Comparison of ENCODE assay signal across 18 cellular contexts in the genomic region with DNA sequence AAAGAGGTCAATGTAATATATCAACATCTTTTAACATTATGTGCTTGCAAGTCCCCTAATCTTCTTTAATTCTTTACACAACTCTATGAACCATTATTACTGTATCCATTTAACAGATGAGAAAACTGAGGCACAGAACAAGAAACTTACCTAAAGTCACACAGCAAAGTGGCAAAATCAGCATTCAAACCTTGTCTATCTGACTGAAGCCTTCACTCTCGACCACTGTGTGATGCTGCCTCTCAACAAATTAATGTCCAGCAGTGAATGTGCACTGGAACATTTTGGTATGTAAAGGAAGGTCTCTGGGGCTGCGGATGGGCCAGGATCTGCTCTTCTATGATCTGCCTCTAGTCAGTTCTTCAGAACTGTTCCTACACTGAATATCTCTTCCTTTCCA. TPM values are rescaled to one million over a fixed set of nuclear protein-coding genes. Genes with fewer than 3 reads are reported as not detected.
A peak's percentile ranks its signal among the peaks of the same experiment; 100 is the strongest.
DNase-seq lines count a peak whose midpoint lies in the region; ATAC-seq and TF ChIP-seq lines count a peak whose summit lies in the region.
"Had no signal": no experiment of that assay in that cellular context is flagged by ENCODE, and none has a peak within 500 bp of the region (broad histone marks: within the 10 kb centered on the region; RNA-seq: fewer than 3 reads in every experiment).

No MANE protein-coding gene starts in this region.

- CTCF ChIA-PET in AG04450 (lab: Charles Lee), result interaction anchor here (0.6 to 4.7 kb wide), 2 partner anchors 10 to 344 kb away, joined by 6 to 39 read pairs; no protein-coding TSS in a partner anchor
- CTCF ChIA-PET in SK-N-SH (lab: Yijun Ruan, JAX), result interaction anchor here (1.8 to 2.0 kb wide), 2 partner anchors 9 to 140 kb away, joined by 8 to 11 read pairs; no protein-coding TSS in a partner anchor

- H3K4me2 ChIP-seq in SK-N-SH (peak overlapping the region; percentile 64), osteoblast (ENCODE audit: insufficient read depth, low read length) (peak overlapping the region; percentile 71)

- H3K79me2 ChIP-seq in SK-N-SH (ENCODE audit: insufficient read depth) (peaks cover 7% of the 10 kb centered on the region; the same call in 1 of the 2 replicates), osteoblast (ENCODE audit: insufficient read depth, low read length) (peaks cover 8% of the 10 kb centered on the region)

- H4K20me1 ChIP-seq in SK-N-SH (ENCODE audit: insufficient read depth), result no peaks in the 10 kb centered on the region
- no peaks in the 10 kb centered on the region for H4K20me1 ChIP-seq in osteoblast (ENCODE audit: insufficient read depth, low read length)

- peak overlapping the region; percentile 23; the same call in 1 of the 2 replicates for H2AFZ ChIP-seq in SK-N-SH (ENCODE audit: low read depth)
- H2AFZ ChIP-seq in osteoblast (ENCODE audit: low read length), result peak overlapping the region; percentile 5

- peaks cover 24% of the 10 kb centered on the region for H3F3A ChIP-seq in SK-N-SH (replicated peaks; ENCODE audit: insufficient read depth)

- H3K4me1 ChIP-seq in SK-N-SH (ENCODE audit: control insufficient read depth in 1 of 2, insufficient read depth in 2 of 2, low read depth in 1 of 2, low read length in 1 of 2), result peaks cover 10 to 19% of the 10 kb centered on the region in 2 experiments; a peak in 3 of 4 replicates
- peaks cover 44% of the 10 kb centered on the region for H3K4me1 ChIP-seq in osteoblast (ENCODE audit: insufficient read depth, low read length)

- H3K36me3 ChIP-seq in SK-N-SH (replicated peaks in 1 of 2; ENCODE audit: control insufficient read depth in 1 of 2, insufficient read depth in 2 of 2, low read length in 1 of 2) (no peaks in the 10 kb centered on the region), osteoblast (ENCODE audit: insufficient read depth, low read length) (no peaks in the 10 kb centered on the region)
- H3K36me3 ChIP-seq: stomach had no signal

- TF ChIP-seq CTCF in AG04450 (IDR thresholded peaks at IDR 0.05; ENCODE audit: low read depth, low read length), result no peak
- peak; percentile 15; the same call in 1 of the 2 replicates for TF ChIP-seq CTCF in SK-N-SH (IDR thresholded peaks at IDR 0.05)
- TF ChIP-seq CTCF in osteoblast (IDR thresholded peaks at IDR 0.05; ENCODE audit: extremely low read depth, low read depth, low read length), result no peak

- H3K27ac ChIP-seq in AG04450 (ENCODE audit: low read depth, low read length) (peak overlapping the region; percentile 95), SK-N-SH (ENCODE audit: low read depth in 2 of 2, low read length in 1 of 2) (peak overlapping the region; percentile 67 to 81; a peak in 3 of 4 replicates), epithelial cell of prostate (peak overlapping the region; percentile 53), osteoblast (ENCODE audit: low read depth, low read length) (peak overlapping the region; percentile 78)
- H3K27ac ChIP-seq: HL-60 had no signal

- no peak for TF ChIP-seq RAD21 in SK-N-SH (IDR thresholded peaks at IDR 0.05; ENCODE audit: low read length)

- H3K9ac ChIP-seq in SK-N-SH, result peak overlapping the region; percentile 50

- H3K9me2 ChIP-seq in SK-N-SH, result no peaks in the 10 kb centered on the region

- H3K9me3 ChIP-seq in AG04450 (ENCODE audit: control insufficient read depth, insufficient read depth, low read length) (no peaks in the 10 kb centered on the region), SK-N-SH (no peaks in the 10 kb centered on the region), osteoblast (ENCODE audit: low read depth, low read length) (no peaks in the 10 kb centered on the region)
- H3K9me3 ChIP-seq: stomach had no signal

- DNase-seq in AG04450 (ENCODE audit: low read depth, low spot score) (no peak), SK-N-SH (no peak), epithelial cell of prostate (ENCODE audit: low read depth, low spot score) (no peak), osteoblast (ENCODE audit: insufficient read length, low spot score, missing footprints) (no peak), epidermal melanocyte (ENCODE audit: insufficient read length, low spot score) (no peak), iPS-NIHi11 (ENCODE audit: low spot score) (no peak), retina (no peak)
- DNase-seq: activated B cell treated with CpG ODN at 0.5 μM for 24 hours; activated gamma-delta T cell; COR-L47; effector CD8-positive, alpha-beta T cell; Karpas-422; NCI-H1436; NCI-H524; OCI-M1; stomach had no signal

- WGBS in SK-N-SH (ENCODE audit: low lambda C conversion rate), result 76% methylated on average over 2 of the region's 2 CpGs

- ATAC-seq in GM18520 (IDR thresholded peaks at IDR 0.05; ENCODE audit: unreplicated experiment), result no peak

- no peak for TF ChIP-seq EP300 in SK-N-SH (IDR thresholded peaks at IDR 0.05; ENCODE audit: borderline replicate concordance in 1 of 2, low read depth in 1 of 2, low read length in 1 of 2)

- POLR2A ChIA-PET in AG04450 (lab: Yijun Ruan, JAX), result no interaction called here
- POLR2A ChIA-PET in SK-N-SH (lab: Yijun Ruan, JAX), result interaction anchor here (1.0 kb wide), 1 partner anchor 43 kb away, joined by 3 read pairs; the partner anchor contains the start of gene DDIAS

- H3K27me3 ChIP-seq in AG04450 (ENCODE audit: control insufficient read depth, insufficient read depth, low read length) (no peaks in the 10 kb centered on the region), SK-N-SH (ENCODE audit: insufficient read depth) (no peaks in the 10 kb centered on the region), osteoblast (ENCODE audit: insufficient read depth, low read length) (no peaks in the 10 kb centered on the region)
- H3K27me3 ChIP-seq: stomach had no signal

- H3K4me3 ChIP-seq in AG04450 (ENCODE audit: low read depth, low read length) (peak overlapping the region; percentile 14), SK-N-SH (ENCODE audit: low read depth in 2 of 2, low read length in 1 of 2) (peak overlapping the region in 1 of 2 experiments; percentile 17; a peak in 1 of 4 replicates), osteoblast (ENCODE audit: insufficient read depth, low read length) (peak overlapping the region; percentile 19)
- H3K4me3 ChIP-seq: stomach had no signal

TF ChIP-seq in SK-N-SH, 30 proteins besides CTCF, POLR2A, EP300 and RAD21:
- no peak for TF ChIP-seq JUND (IDR thresholded peaks at IDR 0.05)
- TF ChIP-seq MEF2A (IDR thresholded peaks at IDR 0.05; ENCODE audit: borderline replicate concordance, low read depth), result no peak
- no peak for TF ChIP-seq USF1 (IDR thresholded peaks at IDR 0.05; ENCODE audit: borderline replicate concordance, low read depth)
- TF ChIP-seq TAF1 (IDR thresholded peaks at IDR 0.05; ENCODE audit: borderline replicate concordance, low read depth, low read length), result no peak
- no peak for TF ChIP-seq GABPA (IDR thresholded peaks at IDR 0.05; ENCODE audit: low read depth)
- no peak for TF ChIP-seq SMC3 (IDR thresholded peaks at IDR 0.05; ENCODE audit: low read depth, low read length)

RNA-seq across cellular contexts. Expression of gene PRCP, which starts 42.1 kb away (rescaled TPM):
- polyA plus RNA-seq in AG04450 (2011; rRNA removed) (128 and 157 TPM in 2 replicates), SK-N-SH (2012; rRNA removed) (65.0 and 91.7 TPM in 2 replicates)
- 32.4 and 53.9 TPM in 2 replicates for polyA minus RNA-seq in AG04450 (2011; rRNA and poly(A)+ RNA removed)
- polyA plus RNA-seq in SK-N-SH (2012; cell fraction: cytosol; rRNA removed), result 87.4 and 92.1 TPM in 2 replicates
- 20.3 and 45.9 TPM in 2 replicates for polyA plus RNA-seq in SK-N-SH (2012; cell fraction: nucleus; rRNA removed)
- 52.5 and 67.5 TPM in 2 replicates for total RNA-seq in osteoblast

RNA-seq across cellular contexts. Expression of gene DDIAS, which starts 43.4 kb away (rescaled TPM):
- polyA plus RNA-seq in AG04450 (2011; rRNA removed) (1.5 and 2.9 TPM in 2 replicates), SK-N-SH (2012; rRNA removed) (4.4 and 4.5 TPM in 2 replicates)
- polyA minus RNA-seq in AG04450 (2011; rRNA and poly(A)+ RNA removed), result 2.3 and 2.5 TPM in 2 replicates
- 4.8 and 6.4 TPM in 2 replicates for polyA plus RNA-seq in SK-N-SH (2012; cell fraction: cytosol; rRNA removed)
- 1.5 and 3.1 TPM in 2 replicates for polyA plus RNA-seq in SK-N-SH (2012; cell fraction: nucleus; rRNA removed)
- total RNA-seq in osteoblast, result 1.5 and 1.8 TPM in 2 replicates
